ENCODE assay signal across 20 cellular contexts in genomic region chr16:29849505-29849904, GRCh38. TPM values are rescaled to one million over a fixed set of nuclear protein-coding genes. Genes with fewer than 3 reads are reported as not detected.
DNase-seq lines count a peak whose midpoint lies in the region; TF ChIP-seq lines count a peak whose summit lies in the region.
"Had no signal": no experiment of that assay in that cellular context is flagged by ENCODE, and none has a peak within 500 bp of the region (broad histone marks: within the 10 kb centered on the region; RNA-seq: fewer than 3 reads in every experiment).

No MANE protein-coding gene starts in this region.

- intact Hi-C loops in activated naive CD4-positive, alpha-beta T cell treated with anti-CD3 and anti-CD28 coated beads for 36 hours (cut with micrococcal nuclease), result no loop called here

- H3K9me3 ChIP-seq in mesodermal cell (ENCODE audit: control insufficient read depth, low read length) (no peaks in the 10 kb centered on the region), tibial nerve (no peaks in the 10 kb centered on the region)
- H3K9me3 ChIP-seq: transverse colon had no signal

- H3K27ac ChIP-seq in mesodermal cell (ENCODE audit: low read depth, low read length, severe bottlenecking), result peak overlapping the region; percentile 66
- H3K27ac ChIP-seq in tibial nerve, result peak overlapping the region in 3 of 4 donors; percentile 30 to 81 (median 37)
- H3K27ac ChIP-seq: WERI-Rb-1 had no signal

- WGBS in mesodermal cell (ENCODE audit: insufficient coverage in 2 of 2), 2 experiments, result 61 to 73% methylated on average over 2 to 4 of the region's 5 CpGs
- 41 to 48% methylated on average over 5 of the region's 5 CpGs for WGBS in tibial nerve, 2 donors

- H3K4me1 ChIP-seq in mesodermal cell (ENCODE audit: control insufficient read depth, insufficient read depth, low read length, poor library complexity, severe bottlenecking) (peaks cover 8% of the 10 kb centered on the region), tibial nerve (peaks cover 0 to 31% (median 0%) of the 10 kb centered on the region in 4 donors)
- H3K4me1 ChIP-seq: transverse colon had no signal

- H3K36me3 ChIP-seq in mesodermal cell (ENCODE audit: control insufficient read depth, insufficient read depth, low read length) (no peaks in the 10 kb centered on the region), tibial nerve (peaks cover 0 to 39% (median 24%) of the 10 kb centered on the region in 3 donors)
- H3K36me3 ChIP-seq: WERI-Rb-1 had no signal

- peak overlapping the region; percentile 30 for H3K27ac Mint-ChIP-seq in activated naive CD4-positive, alpha-beta T cell treated with anti-CD3 and anti-CD28 coated beads, Interleukin-2, amount 50 U/mL, for 24 hours
- H3K27ac Mint-ChIP-seq in activated naive CD4-positive, alpha-beta T cell treated with anti-CD3 and anti-CD28 coated beads for 36 hours, result no peak overlapping the region

- peaks cover 4% of the 10 kb centered on the region for H3K36me3 Mint-ChIP-seq in activated naive CD4-positive, alpha-beta T cell treated with anti-CD3 and anti-CD28 coated beads, Interleukin-2, amount 50 U/mL, for 24 hours
- H3K36me3 Mint-ChIP-seq in activated naive CD4-positive, alpha-beta T cell treated with anti-CD3 and anti-CD28 coated beads for 36 hours (ENCODE audit: low read depth), result peaks cover 3% of the 10 kb centered on the region

- H3K4me3 ChIP-seq in choroid plexus epithelial cell (ENCODE audit: low read depth, low read length), result no peak overlapping the region
- no peak overlapping the region for H3K4me3 ChIP-seq in mesodermal cell (ENCODE audit: extremely low read depth, insufficient read depth, low read length, poor library complexity, severe bottlenecking)
- H3K4me3 ChIP-seq in tibial nerve, result no peak overlapping the region
- H3K4me3 ChIP-seq: smooth muscle cell, transverse colon had no signal

- TF ChIP-seq POLR2A in tibial nerve (IDR thresholded peaks at IDR 0.05), result no peak

- no peaks in the 10 kb centered on the region for H3K9me3 Mint-ChIP-seq in activated naive CD4-positive, alpha-beta T cell treated with anti-CD3 and anti-CD28 coated beads, Interleukin-2, amount 50 U/mL, for 24 hours
- H3K9me3 Mint-ChIP-seq in activated naive CD4-positive, alpha-beta T cell treated with anti-CD3 and anti-CD28 coated beads for 36 hours, result no peaks in the 10 kb centered on the region
- H3K9me3 Mint-ChIP-seq: effector memory CD8-positive, alpha-beta T cell had no signal

- no peak for TF ChIP-seq EP300 in tibial nerve (IDR thresholded peaks at IDR 0.05)

- peaks cover 5% of the 10 kb centered on the region for H3K4me1 Mint-ChIP-seq in activated naive CD4-positive, alpha-beta T cell treated with anti-CD3 and anti-CD28 coated beads, Interleukin-2, amount 50 U/mL, for 24 hours
- H3K4me1 Mint-ChIP-seq in activated naive CD4-positive, alpha-beta T cell treated with anti-CD3 and anti-CD28 coated beads for 36 hours (ENCODE audit: low read depth), result peaks cover 5% of the 10 kb centered on the region

- CTCF ChIA-PET in activated naive CD4-positive, alpha-beta T cell treated with anti-CD3 and anti-CD28 coated beads for 36 hours (lab: Charles Lee), result interaction anchor here (0.6 to 5.0 kb wide), 17 partner anchors 10 to 711 kb away, joined by 3 to 92 read pairs (median 7); partner anchors contain the start of genes MVP and PAGR1

- TF ChIP-seq CTCF in choroid plexus epithelial cell (conservative IDR thresholded peaks at IDR 0.05; ENCODE audit: low read depth, low read length) (no peak), tibial nerve (IDR thresholded peaks at IDR 0.05) (no peak)

- no peaks in the 10 kb centered on the region for H3K27me3 ChIP-seq in tibial nerve
- H3K27me3 ChIP-seq: transverse colon had no signal

- H3K27me3 Mint-ChIP-seq in activated naive CD4-positive, alpha-beta T cell treated with anti-CD3 and anti-CD28 coated beads, Interleukin-2, amount 50 U/mL, for 24 hours, result no peaks in the 10 kb centered on the region
- no peaks in the 10 kb centered on the region for H3K27me3 Mint-ChIP-seq in activated naive CD4-positive, alpha-beta T cell treated with anti-CD3 and anti-CD28 coated beads for 36 hours (ENCODE audit: low read depth)
- H3K27me3 Mint-ChIP-seq: effector memory CD8-positive, alpha-beta T cell had no signal

- H3K4me3 Mint-ChIP-seq in activated naive CD4-positive, alpha-beta T cell treated with anti-CD3 and anti-CD28 coated beads, Interleukin-2, amount 50 U/mL, for 24 hours, result no peak overlapping the region
- no peak overlapping the region for H3K4me3 Mint-ChIP-seq in activated naive CD4-positive, alpha-beta T cell treated with anti-CD3 and anti-CD28 coated beads for 36 hours
- H3K4me3 Mint-ChIP-seq: effector memory CD8-positive, alpha-beta T cell had no signal

- no peak for DNase-seq in activated naive CD4-positive, alpha-beta T cell treated with anti-CD3 and anti-CD28 coated beads for 36 hours
- DNase-seq in choroid plexus epithelial cell (ENCODE audit: low read depth) (peak; percentile 47), tibial nerve (ENCODE audit: low spot score in 2 of 2) (no peak), HT-29 (ENCODE audit: low spot score) (no peak), NCI-H1105 (lab: John Stamatoyannopoulos, UW) (no peak)
- no peak for DNase-seq in activated T-cell treated with anti-CD3 and anti-CD28 coated beads, Interleukin-2, amount 50 U/mL, for 48 hours
- DNase-seq: amniotic stem cell; C1 segment of cervical spinal cord; cerebellar nuclear complex; DMS53; effector memory CD8-positive, alpha-beta T cell; kidney glomerular epithelial cell; NCI-H1694; NCI-H345; SHP77; transverse colon; WERI-Rb-1 had no signal

RNA-seq across cellular contexts. Expression of gene CDIPT, which starts 13.5 kb away (rescaled TPM):
- total RNA-seq in activated naive CD4-positive, alpha-beta T cell treated with anti-CD3 and anti-CD28 coated beads for 36 hours, result 10 to 100 TPM; 29.0 to 31.0 TPM
- 74.8 TPM for polyA plus RNA-seq in mesodermal cell (2013, experiment 1 of 2)
- 59.8 TPM for polyA plus RNA-seq in mesodermal cell (2013, experiment 2 of 2)
- 100 to 1,000 TPM in 2 of 4 donors, 10 to 100 TPM in 2; 80.0 to 121 (median 94.8) TPM for total RNA-seq in tibial nerve
- total RNA-seq in HT-29 (2014; rRNA removed; shearing (Covaris generic)), result 90.0 and 91.7 TPM in 2 replicates

RNA-seq across cellular contexts. Expression of gene MVP, which starts 29.2 kb away (rescaled TPM):
- 10 to 100 TPM; 84.1 to 86.9 TPM for total RNA-seq in activated naive CD4-positive, alpha-beta T cell treated with anti-CD3 and anti-CD28 coated beads for 36 hours
- polyA plus RNA-seq in mesodermal cell (2013, experiment 1 of 2), result 6.5 TPM
- 6.7 TPM for polyA plus RNA-seq in mesodermal cell (2013, experiment 2 of 2)
- total RNA-seq in tibial nerve, result 100 to 1,000 TPM; 113 to 247 (median 177) TPM
- total RNA-seq in HT-29 (2014; rRNA removed; shearing (Covaris generic)), result 157 and 185 TPM in 2 replicates

RNA-seq across cellular contexts. Expression of gene PAGR1, which starts 33.6 kb away (rescaled TPM):
- total RNA-seq in activated naive CD4-positive, alpha-beta T cell treated with anti-CD3 and anti-CD28 coated beads for 36 hours, result 10 to 100 TPM; 16.9 to 19.3 TPM
- 50.1 TPM for polyA plus RNA-seq in mesodermal cell (2013, experiment 1 of 2)
- 40.6 TPM for polyA plus RNA-seq in mesodermal cell (2013, experiment 2 of 2)
- 10 to 100 TPM; 40.8 to 70.7 (median 61.0) TPM for total RNA-seq in tibial nerve
- 57.4 and 65.1 TPM in 2 replicates for total RNA-seq in HT-29 (2014; rRNA removed; shearing (Covaris generic))

RNA-seq across cellular contexts. Expression of gene PRRT2, which starts 37.5 kb away (rescaled TPM):
- under 1 TPM; 0.83 to 0.94 TPM for total RNA-seq in activated naive CD4-positive, alpha-beta T cell treated with anti-CD3 and anti-CD28 coated beads for 36 hours
- polyA plus RNA-seq in mesodermal cell (2013, experiment 1 of 2), result 32.8 TPM
- 25.6 TPM for polyA plus RNA-seq in mesodermal cell (2013, experiment 2 of 2)
- 10 to 100 TPM; 10.0 to 28.4 (median 18.5) TPM for total RNA-seq in tibial nerve
- total RNA-seq in HT-29 (2014; rRNA removed; shearing (Covaris generic)), result 0.23 TPM in 1 of 2 replicates, not detected in the other

RNA-seq across cellular contexts. Expression of gene MAZ, which starts 43.2 kb away (rescaled TPM):
- 100 to 1,000 TPM; 290 to 330 TPM for total RNA-seq in activated naive CD4-positive, alpha-beta T cell treated with anti-CD3 and anti-CD28 coated beads for 36 hours
- 311 TPM for polyA plus RNA-seq in mesodermal cell (2013, experiment 1 of 2)
- polyA plus RNA-seq in mesodermal cell (2013, experiment 2 of 2), result 290 TPM
- total RNA-seq in tibial nerve, result 10 to 100 TPM; 40.0 to 75.9 (median 62.0) TPM
- total RNA-seq in HT-29 (2014; rRNA removed; shearing (Covaris generic)), result 795 and 814 TPM in 2 replicates
